10 cellular contexts compared by ENCODE assay signal in genomic region chr4:3202836-3203820, GRCh38. TPM values are rescaled to one million over a fixed set of nuclear protein-coding genes. Genes with fewer than 3 reads are reported as not detected.
DNase-seq lines count a peak whose midpoint lies in the region; ATAC-seq and TF ChIP-seq lines count a peak whose summit lies in the region.
"Had no signal": no experiment of that assay in that cellular context is flagged by ENCODE, and none has a peak within 500 bp of the region (broad histone marks: within the 10 kb centered on the region; RNA-seq: fewer than 3 reads in every experiment).

No MANE protein-coding gene starts in this region.

- H3K4me1 ChIP-seq in OCI-LY1 (ENCODE audit: insufficient read depth, low read length, severe bottlenecking), result peaks cover 15% of the 10 kb centered on the region
- peaks cover 0 to 32% (median 23%) of the 10 kb centered on the region in 4 donors for H3K4me1 ChIP-seq in sigmoid colon

- H3K9me3 ChIP-seq in OCI-LY1 (ENCODE audit: low read length) (no peaks in the 10 kb centered on the region), sigmoid colon (no peaks in the 10 kb centered on the region)

- peak overlapping the region; percentile 23; the same call in 1 of the 2 replicates for H3K4me2 ChIP-seq in OCI-LY1 (ENCODE audit: low read length)

- no peak for TF ChIP-seq EP300 in sigmoid colon (IDR thresholded peaks at IDR 0.05)

- H3K9ac ChIP-seq in OCI-LY1 (ENCODE audit: low read length), result no peak overlapping the region

- DNase-seq in CD1c-positive myeloid dendritic cell (ENCODE audit: extremely low spot score) (peak; percentile 35), coronary artery (ENCODE audit: low spot score) (no peak), sigmoid colon (no peak), DMS153 (lab: John Stamatoyannopoulos, UW) (no peak), activated gamma-delta T cell (lab: John Stamatoyannopoulos, UW) (no peak)
- DNase-seq: cortex of kidney had no signal

- intact Hi-C loops in sigmoid colon (cut with DNase I), result loop anchor here (2.0 to 10.0 kb wide), 3 partner anchors 92 to 242 kb away; partner anchors contain the start of genes HGFAC and RGS12

- no peaks in the 10 kb centered on the region for H3K9me2 ChIP-seq in OCI-LY1 (ENCODE audit: low read depth, low read length)

- H3K79me2 ChIP-seq in OCI-LY1 (ENCODE audit: insufficient read depth, low read length), result no peaks in the 10 kb centered on the region

- no peak for TF ChIP-seq POLR2A in sigmoid colon (IDR thresholded peaks at IDR 0.05)

- no peak for ATAC-seq in HG03521 (IDR thresholded peaks at IDR 0.05; ENCODE audit: unreplicated experiment)
- no peak for ATAC-seq in GM19463 (IDR thresholded peaks at IDR 0.05; ENCODE audit: unreplicated experiment)

- H3F3A ChIP-seq in OCI-LY1 (ENCODE audit: insufficient read depth, low read length), result no peaks in the 10 kb centered on the region

- no peak overlapping the region for H2AFZ ChIP-seq in OCI-LY1 (ENCODE audit: low read length)

- TF ChIP-seq CTCF in OCI-LY1 (IDR thresholded peaks at IDR 0.05; ENCODE audit: low read length) (no peak), coronary artery (IDR thresholded peaks at IDR 0.05) (no peak), sigmoid colon (IDR thresholded peaks at IDR 0.05) (no peak)

- H3K4me3 ChIP-seq in OCI-LY1 (ENCODE audit: low read depth, low read length, poor library complexity, severe bottlenecking) (no peak overlapping the region), coronary artery (no peak overlapping the region), sigmoid colon (no peak overlapping the region)

- H4K20me1 ChIP-seq in OCI-LY1 (ENCODE audit: insufficient read depth, low read length), result no peaks in the 10 kb centered on the region

- WGBS in sigmoid colon, 2 donors, result 60 to 61% methylated on average over 22 of the region's 22 CpGs

- H3K27ac ChIP-seq in OCI-LY1 (ENCODE audit: low read depth, low read length, poor library complexity, severe bottlenecking) (peak overlapping the region; percentile 36), coronary artery (peak overlapping the region; percentile 13 to 76), sigmoid colon (peak overlapping the region; percentile 69 to 80 (median 73))
- H3K27ac ChIP-seq: RWPE1 had no signal

- H3K36me3 ChIP-seq in OCI-LY1 (ENCODE audit: insufficient read depth, low read length) (peaks cover 20% of the 10 kb centered on the region; the same call in 1 of the 2 replicates), sigmoid colon (peaks cover 5 to 28% (median 18%) of the 10 kb centered on the region in 4 donors)

- H3K27me3 ChIP-seq in OCI-LY1 (ENCODE audit: insufficient read depth, low read length) (no peaks in the 10 kb centered on the region), sigmoid colon (no peaks in the 10 kb centered on the region)

RNA-seq across cellular contexts. Expression of gene MSANTD1, which starts 45.8 kb away (rescaled TPM):
- 1 to 10 TPM in 2 of 4 donors, under 1 TPM in 2; 0.16 to 1.2 (median 0.73) TPM for total RNA-seq in sigmoid colon
- polyA plus RNA-seq in sigmoid colon, result under 1 TPM in 2 of 3 donors, not detected in 1; under 0.01 to 0.44 TPM
